10 cellular contexts compared by ENCODE assay signal in the genomic region with DNA sequence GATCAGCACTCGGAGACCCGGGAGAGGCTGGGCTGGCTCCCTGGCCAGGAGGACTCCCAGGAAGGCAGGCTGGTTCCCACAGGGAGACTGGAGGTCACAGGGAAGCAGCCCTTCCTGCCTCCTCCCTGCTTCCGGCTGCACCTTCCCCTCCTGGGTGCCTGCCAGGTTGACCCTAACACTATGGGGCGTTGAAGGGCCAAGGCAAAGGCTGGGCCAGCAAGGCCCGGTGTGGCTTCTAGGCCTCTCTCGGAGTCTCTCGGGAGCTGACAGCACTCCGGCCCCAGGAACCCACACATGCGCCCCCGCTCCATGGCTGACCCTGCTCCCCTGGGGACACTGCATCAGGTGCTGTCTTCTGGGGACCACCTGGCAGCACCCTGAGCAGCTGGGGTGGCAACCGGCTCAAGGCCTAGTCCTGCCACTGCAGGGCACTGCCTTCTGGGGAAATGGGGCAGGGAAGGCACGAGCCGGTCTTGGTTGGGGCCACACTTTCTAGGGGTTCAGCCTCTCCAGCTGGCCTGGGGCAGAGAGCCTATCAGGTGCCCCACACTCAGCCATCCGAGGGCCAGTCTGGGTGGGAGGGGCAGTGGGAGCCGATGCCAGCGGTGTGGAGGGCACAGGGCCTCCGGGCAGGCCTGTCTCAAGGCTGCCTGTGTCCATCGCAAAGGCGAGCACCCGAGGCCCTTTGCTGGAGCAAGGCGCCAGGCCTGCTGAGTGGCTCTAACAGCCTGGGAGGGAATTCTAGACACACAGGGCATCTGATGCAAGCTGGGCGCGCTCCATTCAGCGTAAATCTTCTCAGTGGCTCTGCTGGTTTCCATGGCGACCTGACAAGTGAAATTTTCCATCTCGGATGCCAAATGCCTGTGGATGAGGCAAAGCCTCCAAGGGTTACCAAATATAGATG. TPM values are rescaled to one million over a fixed set of nuclear protein-coding genes. Genes with fewer than 3 reads are reported as not detected.
DNase-seq lines count a peak whose midpoint lies in the region; ATAC-seq and TF ChIP-seq lines count a peak whose summit lies in the region.
"Had no signal": no experiment of that assay in that cellular context is flagged by ENCODE, and none has a peak within 500 bp of the region (broad histone marks: within the 10 kb centered on the region; RNA-seq: fewer than 3 reads in every experiment).

No MANE protein-coding gene starts in this region.

- H3K4me2 ChIP-seq in SK-N-SH (peak overlapping the region; percentile 74; the same call in 1 of the 2 replicates), parathyroid adenoma (ENCODE audit: low read length) (no peak overlapping the region)

- peak; percentile 96 for DNase-seq in BJ (ENCODE audit: low read depth)
- DNase-seq in SK-N-SH: peak; percentile 86
- no peak for DNase-seq in activated CD8-positive, alpha-beta memory T cell treated with anti-CD3 and anti-CD28 coated beads, Interleukin-2, amount 50 U/mL, for 4 hours
- DNase-seq in COLO829 (ENCODE audit: low spot score): no peak
- DNase-seq: activated CD4-positive, alpha-beta memory T cell treated with anti-CD3 and anti-CD28 coated beads for 36 hours had no signal

- no peaks in the 10 kb centered on the region; the same call in 1 of the 2 replicates for H3K36me3 ChIP-seq in BJ (ENCODE audit: control insufficient read depth, insufficient read depth, low read length)
- H3K36me3 ChIP-seq in SK-N-SH (replicated peaks in 1 of 2; ENCODE audit: control insufficient read depth in 1 of 2, insufficient read depth in 2 of 2, low read length in 1 of 2): no peaks in the 10 kb centered on the region
- H3K36me3 ChIP-seq in gastroesophageal sphincter: no peaks in the 10 kb centered on the region
- H3K36me3 ChIP-seq in parathyroid adenoma (ENCODE audit: control insufficient read depth, insufficient read depth, low read length): no peaks in the 10 kb centered on the region

- TF ChIP-seq POLR2A in gastroesophageal sphincter (IDR thresholded peaks at IDR 0.05): peak; percentile 67 to 71

- no peak for TF ChIP-seq RAD21 in SK-N-SH (IDR thresholded peaks at IDR 0.05; ENCODE audit: low read length)

- CTCF ChIA-PET in BJ (lab: Yijun Ruan, JAX): interaction anchor here (0.6 to 6.5 kb wide), 7 partner anchors 9 to 80 kb away, joined by 3 to 64 read pairs (median 6); no protein-coding TSS in a partner anchor
- CTCF ChIA-PET in SK-N-SH (lab: Yijun Ruan, JAX): interaction anchor here (1.0 to 2.4 kb wide), 6 partner anchors 23 to 80 kb away, joined by 3 to 12 read pairs (median 6); no protein-coding TSS in a partner anchor

- TF ChIP-seq EP300 in SK-N-SH (IDR thresholded peaks at IDR 0.05; ENCODE audit: borderline replicate concordance in 1 of 2, low read depth in 1 of 2, low read length in 1 of 2): peak; percentile 15 to 43; a peak in 2 of 4 replicates
- TF ChIP-seq EP300 in gastroesophageal sphincter (IDR thresholded peaks at IDR 0.05): no peak

- peaks cover 12% of the 10 kb centered on the region for H3F3A ChIP-seq in SK-N-SH (replicated peaks; ENCODE audit: insufficient read depth)

- WGBS in SK-N-SH (ENCODE audit: low lambda C conversion rate): 48% methylated on average over 8 of the region's 26 CpGs
- WGBS in gastroesophageal sphincter (ENCODE audit: low coverage in 1 of 2), 2 donors: no CpG with 5 or more reads among the region's 26 CpGs

- no peaks in the 10 kb centered on the region for H4K20me1 ChIP-seq in SK-N-SH (ENCODE audit: insufficient read depth)

- H3K9me3 ChIP-seq in SK-N-SH (no peaks in the 10 kb centered on the region), gastroesophageal sphincter (no peaks in the 10 kb centered on the region), parathyroid adenoma (ENCODE audit: control insufficient read depth, low read length) (no peaks in the 10 kb centered on the region)
- H3K9me3 ChIP-seq: neutrophil had no signal

- H3K4me1 Mint-ChIP-seq in activated T-helper 17 cell treated with anti-CD3 and anti-CD28 coated beads, Interleukin-2, amount 50 U/mL, for 72 hours: no peaks in the 10 kb centered on the region

- H3K4me1 ChIP-seq in SK-N-SH (ENCODE audit: control insufficient read depth in 1 of 2, insufficient read depth in 2 of 2, low read depth in 1 of 2, low read length in 1 of 2): peaks cover 70 to 100% of the 10 kb centered on the region in 2 experiments
- H3K4me1 ChIP-seq in gastroesophageal sphincter: peaks cover 16 to 100% (median 93%) of the 10 kb centered on the region in 3 donors
- H3K4me1 ChIP-seq in parathyroid adenoma: peaks cover 22% of the 10 kb centered on the region

- no peaks in the 10 kb centered on the region for H3K9me2 ChIP-seq in SK-N-SH

- H3K79me2 ChIP-seq in SK-N-SH (ENCODE audit: insufficient read depth): no peaks in the 10 kb centered on the region
- no peaks in the 10 kb centered on the region for H3K79me2 ChIP-seq in parathyroid adenoma

- peak overlapping the region; percentile 81 for H3K9ac ChIP-seq in SK-N-SH
- H3K9ac ChIP-seq in parathyroid adenoma: no peak overlapping the region

- peak; percentile 70 for ATAC-seq in gastroesophageal sphincter
- no peak for ATAC-seq in activated T-helper 17 cell treated with anti-CD3 and anti-CD28 coated beads, Interleukin-2, amount 50 U/mL, for 72 hours (replicated peaks)
- no peak for ATAC-seq in HG02588 (IDR thresholded peaks at IDR 0.05; ENCODE audit: unreplicated experiment)

- peak overlapping the region; percentile 88 to 98 for H3K27ac ChIP-seq in SK-N-SH (ENCODE audit: low read depth in 2 of 2, low read length in 1 of 2)
- peak overlapping the region; percentile 95 to 98 (median 97) for H3K27ac ChIP-seq in gastroesophageal sphincter
- H3K27ac ChIP-seq in parathyroid adenoma: peak overlapping the region; percentile 84
- H3K27ac ChIP-seq: neutrophil had no signal

- no peak overlapping the region for H3K4me3 ChIP-seq in BJ (ENCODE audit: low read depth, low read length)
- H3K4me3 ChIP-seq in SK-N-SH (ENCODE audit: low read depth in 2 of 2, low read length in 1 of 2): no peak overlapping the region
- no peak overlapping the region for H3K4me3 ChIP-seq in gastroesophageal sphincter
- H3K4me3 ChIP-seq in parathyroid adenoma (ENCODE audit: low read depth, low read length): no peak overlapping the region

- no peak overlapping the region for H3K27ac Mint-ChIP-seq in activated T-helper 17 cell treated with anti-CD3 and anti-CD28 coated beads, Interleukin-2, amount 50 U/mL, for 72 hours
- H3K27ac Mint-ChIP-seq: activated CD4-positive, alpha-beta memory T cell treated with anti-CD3 and anti-CD28 coated beads for 36 hours had no signal

- TF ChIP-seq CTCF in BJ (IDR thresholded peaks at IDR 0.05; ENCODE audit: insufficient read depth, low read depth, low read length) (no peak), SK-N-SH (IDR thresholded peaks at IDR 0.05) (no peak), gastroesophageal sphincter (IDR thresholded peaks at IDR 0.05) (no peak), parathyroid adenoma (IDR thresholded peaks at IDR 0.05) (no peak)

- H3K27me3 Mint-ChIP-seq in activated T-helper 17 cell treated with anti-CD3 and anti-CD28 coated beads, Interleukin-2, amount 50 U/mL, for 72 hours: peaks cover 3% of the 10 kb centered on the region

- POLR2A ChIA-PET in BJ (lab: Charles Lee): interaction anchor here (0.6 to 1.6 kb wide), 3 partner anchors 12 to 80 kb away, joined by 3 to 10 read pairs (median 6); no protein-coding TSS in a partner anchor
- POLR2A ChIA-PET in SK-N-SH (lab: Yijun Ruan, JAX): interaction anchor here (0.7 to 1.6 kb wide), 3 partner anchors 12 to 929 kb away, joined by 3 to 4 read pairs (median 4); no protein-coding TSS in a partner anchor

- no peaks in the 10 kb centered on the region for H3K9me3 Mint-ChIP-seq in activated T-helper 17 cell treated with anti-CD3 and anti-CD28 coated beads, Interleukin-2, amount 50 U/mL, for 72 hours
- H3K9me3 Mint-ChIP-seq: activated CD4-positive, alpha-beta memory T cell treated with anti-CD3 and anti-CD28 coated beads for 36 hours had no signal

- no peak overlapping the region for H3K4me3 Mint-ChIP-seq in activated T-helper 17 cell treated with anti-CD3 and anti-CD28 coated beads, Interleukin-2, amount 50 U/mL, for 72 hours
- H3K4me3 Mint-ChIP-seq: activated CD4-positive, alpha-beta memory T cell treated with anti-CD3 and anti-CD28 coated beads for 36 hours had no signal

- H3K27me3 ChIP-seq in BJ (ENCODE audit: control insufficient read depth, insufficient read depth, low read length): no peaks in the 10 kb centered on the region
- H3K27me3 ChIP-seq in SK-N-SH (ENCODE audit: insufficient read depth): no peaks in the 10 kb centered on the region
- no peaks in the 10 kb centered on the region for H3K27me3 ChIP-seq in gastroesophageal sphincter
- no peaks in the 10 kb centered on the region for H3K27me3 ChIP-seq in parathyroid adenoma (ENCODE audit: control insufficient read depth, insufficient read depth, low read length)

- H2AFZ ChIP-seq in SK-N-SH (ENCODE audit: low read depth) (no peak overlapping the region; the same call in 1 of the 2 replicates), parathyroid adenoma (peak overlapping the region; percentile 62)

- no peaks in the 10 kb centered on the region for H3K36me3 Mint-ChIP-seq in activated T-helper 17 cell treated with anti-CD3 and anti-CD28 coated beads, Interleukin-2, amount 50 U/mL, for 72 hours (ENCODE audit: low read depth)

TF ChIP-seq in SK-N-SH, 30 proteins besides CTCF, POLR2A, EP300 and RAD21 (continues in another document):
- TF ChIP-seq RCOR1 (IDR thresholded peaks at IDR 0.05; ENCODE audit: low read length): peak; percentile 42; the same call in 1 of the 2 replicates

RNA-seq across cellular contexts. Expression of gene MTSS2, which starts 5.6 kb away (rescaled TPM):
- polyA plus RNA-seq in BJ (2011; rRNA removed) (86.4 and 170 TPM in 2 replicates), SK-N-SH (2012; rRNA removed) (41.3 and 54.1 TPM in 2 replicates)
- polyA minus RNA-seq in BJ (2011; rRNA and poly(A)+ RNA removed): 95.7 and 103 TPM in 2 replicates
- 25.3 and 37.7 TPM in 2 replicates for polyA plus RNA-seq in SK-N-SH (2012; cell fraction: cytosol; rRNA removed)
- 114 and 150 TPM in 2 replicates for polyA plus RNA-seq in SK-N-SH (2012; cell fraction: nucleus; rRNA removed)
- 100 to 1,000 TPM in 1 of 4 donors, 10 to 100 TPM in 3; 70.9 to 234 (median 85.9) TPM for total RNA-seq in gastroesophageal sphincter
- under 1 TPM; 0.11 to 0.67 TPM for total RNA-seq in activated T-helper 17 cell treated with anti-CD3 and anti-CD28 coated beads, Interleukin-2, amount 50 U/mL, for 72 hours

RNA-seq across cellular contexts. Expression of gene IL34, which starts 45.1 kb away (rescaled TPM):
- polyA plus RNA-seq in BJ (2011; rRNA removed) (0.45 and 0.70 TPM in 2 replicates), SK-N-SH (2012; rRNA removed) (0.18 and 0.19 TPM in 2 replicates)
- 0.33 and 0.98 TPM in 2 replicates for polyA minus RNA-seq in BJ (2011; rRNA and poly(A)+ RNA removed)
- 0.17 and 0.26 TPM in 2 replicates for polyA plus RNA-seq in SK-N-SH (2012; cell fraction: cytosol; rRNA removed)
- polyA plus RNA-seq in SK-N-SH (2012; cell fraction: nucleus; rRNA removed): 0.27 and 0.36 TPM in 2 replicates
- 1 to 10 TPM; 1.6 to 4.1 (median 2.8) TPM for total RNA-seq in gastroesophageal sphincter
- not detected for total RNA-seq in activated T-helper 17 cell treated with anti-CD3 and anti-CD28 coated beads, Interleukin-2, amount 50 U/mL, for 72 hours
- total RNA-seq: activated CD4-positive, alpha-beta memory T cell treated with anti-CD3 and anti-CD28 coated beads for 36 hours had no signal

Comparison
In these comparisons a context has a peak if more than half of its experiments do, and no peak if none do; other contexts are left out.
1. DNase-seq: peak in BJ (single experiment) and SK-N-SH (single experiment); none in activated CD8-positive, alpha-beta memory T cell treated with anti-CD3 and anti-CD28 coated beads, Interleukin-2, amount 50 U/mL, for 4 hours (single experiment) and COLO829 (single experiment).
2. RNA of gene MTSS2, which starts 5.6 kb away (total RNA-seq): 70.9 to 234 TPM in gastroesophageal sphincter; 0.11 to 0.67 TPM in activated T-helper 17 cell treated with anti-CD3 and anti-CD28 coated beads, Interleukin-2, amount 50 U/mL, for 72 hours; every median in the first group is over 10 times any median in the second.
3. Peak in every context shown above with its lines, with median percentiles within 50 percentile points of each other: H3K27ac ChIP-seq.